Comparison of ENCODE assay signal across 9 cellular contexts in genomic region chr4:121278811-121279368, GRCh38.
DNase-seq lines count a peak whose midpoint lies in the region; ATAC-seq and TF ChIP-seq lines count a peak whose summit lies in the region.
"Had no signal": no experiment of that assay in that cellular context is flagged by ENCODE, and none has a peak within 500 bp of the region (broad histone marks: within the 10 kb centered on the region; RNA-seq: fewer than 3 reads in every experiment).

No MANE protein-coding gene starts in this region.

- H3K36me3 ChIP-seq in prostate gland = no peaks in the 10 kb centered on the region
- H3K36me3 ChIP-seq: uterus had no signal

- no peak for TF ChIP-seq POLR2A in prostate gland (IDR thresholded peaks at IDR 0.05)

- DNase-seq in AG04450 (ENCODE audit: low read depth, low spot score) (peak; percentile 4), NCI-H82 (lab: John Stamatoyannopoulos, UW) (no peak), prostate gland (ENCODE audit: low spot score) (no peak), NCI-H2227 (lab: John Stamatoyannopoulos, UW; ENCODE audit: unreplicated experiment) (no peak), COLO668 (lab: John Stamatoyannopoulos, UW; ENCODE audit: unreplicated experiment) (no peak)
- DNase-seq: uterus had no signal

- CTCF ChIA-PET in AG04450 (lab: Charles Lee) = no interaction called here

- H3K9me3 ChIP-seq in AG04450 (ENCODE audit: control insufficient read depth, insufficient read depth, low read length) (peaks cover 7% of the 10 kb centered on the region), prostate gland (no peaks in the 10 kb centered on the region)
- H3K9me3 ChIP-seq: uterus had no signal

- WGBS in prostate gland = 63% methylated on average over 4 of the region's 4 CpGs

- H3K27me3 ChIP-seq in AG04450 (ENCODE audit: control insufficient read depth, insufficient read depth, low read length) = peaks cover 3% of the 10 kb centered on the region
- H3K27me3 ChIP-seq in prostate gland (replicated peaks; ENCODE audit: insufficient read depth) = no peaks in the 10 kb centered on the region
- H3K27me3 ChIP-seq: uterus had no signal

- ATAC-seq in GM18861 (IDR thresholded peaks at IDR 0.05; ENCODE audit: unreplicated experiment) (peak; percentile 93), HG02588 (IDR thresholded peaks at IDR 0.05; ENCODE audit: unreplicated experiment) (peak; percentile 82), HG03565 (IDR thresholded peaks at IDR 0.05; ENCODE audit: unreplicated experiment) (peak; percentile 91)

- TF ChIP-seq CTCF in AG04450 (IDR thresholded peaks at IDR 0.05; ENCODE audit: low read depth, low read length) (no peak), prostate gland (IDR thresholded peaks at IDR 0.05) (no peak)

- H3K4me3 ChIP-seq in AG04450 (ENCODE audit: low read depth, low read length) = no peak overlapping the region
- no peak overlapping the region for H3K4me3 ChIP-seq in prostate gland
- H3K4me3 ChIP-seq: uterus had no signal

- POLR2A ChIA-PET in AG04450 (lab: Yijun Ruan, JAX) = no interaction called here

- intact Hi-C loops in prostate gland (cut with DNase I) = no loop called here

- H3K27ac ChIP-seq in AG04450 (ENCODE audit: low read depth, low read length) (no peak overlapping the region), prostate gland (no peak overlapping the region)
- H3K27ac ChIP-seq: uterus had no signal

- no peaks in the 10 kb centered on the region for H3K4me1 ChIP-seq in prostate gland (replicated peaks)
- H3K4me1 ChIP-seq: uterus had no signal
